27 cellular contexts compared by ENCODE assay signal in genomic region chr13:90826688-90827087, GRCh38.
"Had no signal": no experiment of that assay in that cellular context is flagged by ENCODE, and none has a peak within 500 bp of the region (broad histone marks: within the 10 kb centered on the region; RNA-seq: fewer than 3 reads in every experiment).

No MANE protein-coding gene starts in this region.

- ATAC-seq: stimulated activated effector memory CD8-positive, alpha-beta T cell treated with anti-CD3 and anti-CD28 coated beads, Interleukin-12 subunit alpha, Interleukin-12 subunit beta, amount 100 ng/mL, for 72 hours; stimulated activated memory B cell treated with anti-CD40 and anti-IgM and Interleukin-4, amounts not matched to agents 10 μg/mL and 1 μg/mL and 100 μg/mL, for 72 hours; stimulated activated naive B cell treated with anti-CD40 and anti-IgM and Interleukin-4, amounts not matched to agents 10 μg/mL and 1 μg/mL and 100 μg/mL, for 72 hours; stimulated activated naive CD8-positive, alpha-beta T cell treated with anti-CD3 and anti-CD28 coated beads, Interleukin-15, amount 100 ng/mL, for 72 hours; stimulated activated naive CD8-positive, alpha-beta T cell treated with anti-CD3 and anti-CD28 coated beads, Interleukin-15, Interleukin-2, amounts not matched to agents 100 U/mL and 50 U/mL, for 24 hours; upper lobe of right lung had no signal

- H3K36me3 ChIP-seq: stomach, suprapubic skin, thoracic aorta, thyroid gland, tibial artery, tibial nerve, transverse colon, upper lobe of left lung, upper lobe of right lung, uterus, vagina had no signal

- DNase-seq: stimulated activated CD4-positive, alpha-beta T cell treated with anti-CD3 and anti-CD28 coated beads, Interleukin-2, amount 100 ng/mL, for 48 hours; stimulated activated CD4-positive, alpha-beta T cell treated with anti-CD3 and anti-CD28 coated beads, Interleukin-4, amount 100 ng/mL, for 1 hour; stimulated activated CD4-positive, alpha-beta T cell treated with anti-CD3 and anti-CD28 coated beads, Interleukin-4, amount 100 ng/mL, for 24 hours; stimulated activated CD4-positive, alpha-beta T cell treated with anti-CD3 and anti-CD28 coated beads, Interleukin-4, amount 100 ng/mL, for 4 hours; stimulated activated CD8-positive, alpha-beta memory T cell treated with anti-CD3 and anti-CD28 coated beads, Interleukin-4, amount 100 ng/mL, for 48 hours; stimulated activated naive B cell treated with anti-CD40 and anti-IgM and Interleukin-4, amounts not matched to agents 10 μg/mL and 1 μg/mL and 100 μg/mL, for 72 hours; stimulated activated naive CD4-positive, alpha-beta T cell; stimulated activated naive CD4-positive, alpha-beta T cell treated with Interleukin-2 at 50 U/mL for 16 hours; stimulated activated naive CD8-positive, alpha-beta T cell treated with anti-CD3 and anti-CD28 coated beads, Interleukin-15, amount 100 ng/mL, for 72 hours; stimulated activated naive CD8-positive, alpha-beta T cell treated with anti-CD3 and anti-CD28 coated beads, Interleukin-15, Interleukin-2, amounts not matched to agents 100 U/mL and 50 U/mL, for 24 hours; stomach; substantia nigra; testis; thyroid gland; tibial artery; transverse colon; trophoblast cell; upper lobe of left lung; upper lobe of right lung; uterus had no signal

- H3K27ac ChIP-seq: stomach, suprapubic skin, testis, thoracic aorta, thyroid gland, tibial artery, tibial nerve, transverse colon, upper lobe of left lung, upper lobe of right lung, uterus, vagina had no signal

- H3K4me1 ChIP-seq: stomach, suprapubic skin, testis, thyroid gland, tibial artery, tibial nerve, transverse colon, upper lobe of left lung, upper lobe of right lung, uterus, vagina had no signal

- H3K27me3 ChIP-seq: stomach, suprapubic skin, testis, thyroid gland, tibial artery, tibial nerve, transverse colon, upper lobe of left lung, upper lobe of right lung, uterus, vagina had no signal

- H3K4me3 ChIP-seq: stomach, suprapubic skin, testis, thoracic aorta, thyroid gland, tibial artery, tibial nerve, transverse colon, upper lobe of left lung, upper lobe of right lung, uterus, vagina had no signal

- FAIRE-seq: urothelium cell line had no signal

- H3K9me3 ChIP-seq: stomach, suprapubic skin, testis, thoracic aorta, thyroid gland, tibial artery, tibial nerve, transverse colon, upper lobe of left lung, upper lobe of right lung, uterus, vagina had no signal
